In the genomic region with DNA sequence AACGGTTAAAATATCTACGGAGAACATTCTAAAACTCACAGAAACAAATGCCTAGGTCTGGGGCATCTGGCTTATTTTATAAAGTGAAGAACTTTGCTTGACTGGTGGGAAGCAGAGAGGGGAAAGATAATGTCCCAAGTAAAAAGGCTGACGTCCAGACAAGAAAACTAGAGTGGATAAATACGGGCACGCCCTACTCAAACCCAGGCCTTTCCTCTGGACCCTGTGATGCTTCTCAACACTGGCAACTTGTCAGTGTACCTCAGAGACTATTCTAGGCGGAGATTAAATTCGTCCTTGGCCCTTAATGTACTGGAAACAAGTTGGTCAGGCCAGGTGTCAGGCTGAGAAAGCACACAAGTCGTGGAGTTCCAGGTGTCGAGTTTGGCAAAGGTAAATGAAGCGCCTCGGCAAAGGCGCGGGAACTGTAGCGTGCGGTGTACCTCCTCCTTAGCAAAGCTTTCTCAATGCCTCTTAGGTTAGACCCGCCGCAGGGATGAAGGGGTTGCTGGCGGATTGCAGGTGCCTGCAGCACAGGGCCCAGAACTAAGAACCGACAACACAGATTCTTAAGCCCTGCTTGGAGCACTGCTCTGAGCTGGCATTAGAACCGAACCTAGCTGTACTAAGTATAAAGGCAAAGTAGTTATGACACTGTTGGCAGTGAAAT, we compare ENCODE assay signal across 8 cellular contexts. TPM values are rescaled to one million over a fixed set of nuclear protein-coding genes. Genes with fewer than 3 reads are reported as not detected.
DNase-seq lines count a peak whose midpoint lies in the region; ATAC-seq, FAIRE-seq and TF ChIP-seq lines count a peak whose summit lies in the region.

No MANE protein-coding gene starts in this region.

- TF ChIP-seq CTCF in Calu3 (IDR thresholded peaks at IDR 0.05; ENCODE audit: unreplicated experiment), result no peak
- TF ChIP-seq CTCF in HFFc6 (IDR thresholded peaks at IDR 0.05), result no peak
- TF ChIP-seq CTCF in cardiac muscle cell (IDR thresholded peaks at IDR 0.05; ENCODE audit: low read depth, low read length), result no peak
- no peak for TF ChIP-seq CTCF in retinal pigment epithelial cell (conservative IDR thresholded peaks at IDR 0.05; ENCODE audit: low read depth, low read length)

- peaks cover under 1% of the 10 kb centered on the region for H3K36me3 ChIP-seq in cardiac muscle cell

- DNase-seq in Calu3 (no peak), HFFc6 (no peak), cardiac muscle cell (ENCODE audit: low read depth in 1 of 2, low spot score in 1 of 2) (no peak), retinal pigment epithelial cell (ENCODE audit: low read depth) (no peak), H54 (ENCODE audit: insufficient read length, low spot score) (no peak), HPDE6-E6E7 (ENCODE audit: extremely low spot score) (no peak)
- DNase-seq in activated CD4-positive, alpha-beta memory T cell treated with anti-CD3 and anti-CD28 coated beads for 36 hours, result no peak

- H3K27ac ChIP-seq in cardiac muscle cell, result peak overlapping the region; percentile 98

- intact Hi-C loops in Calu3 (cut with micrococcal nuclease; ENCODE audit: unreplicated experiment), result loop anchor here (5.0 kb wide), 1 partner anchor 93 kb away; a partner anchor contains a TSS
- intact Hi-C loops in activated CD4-positive, alpha-beta memory T cell treated with anti-CD3 and anti-CD28 coated beads for 36 hours (cut with micrococcal nuclease), result loop anchor here (1.0 to 10.0 kb wide), 8 partner anchors 49 to 942 kb away; a partner anchor contains a TSS

- H3K36me3 Mint-ChIP-seq in Calu3 (ENCODE audit: insufficient read depth, unreplicated experiment) (peaks cover 49% of the 10 kb centered on the region), HFFc6 (ENCODE audit: low read depth) (peaks cover 21% of the 10 kb centered on the region)
- peaks cover 6% of the 10 kb centered on the region for H3K36me3 Mint-ChIP-seq in activated CD4-positive, alpha-beta memory T cell treated with anti-CD3 and anti-CD28 coated beads for 36 hours

- CTCF ChIA-PET in Calu3 (lab: Charles Lee), result interaction anchor here (0.6 to 1.5 kb wide), 13 partner anchors 12 to 1504 kb away, joined by 3 to 8 read pairs (median 4); a partner anchor contains a TSS
- CTCF ChIA-PET in activated CD4-positive, alpha-beta memory T cell treated with anti-CD3 and anti-CD28 coated beads for 36 hours (lab: Charles Lee), result interaction anchor here (0.6 to 2.7 kb wide), 21 partner anchors 7 to 328 kb away, joined by 3 to 15 read pairs (median 5); a partner anchor contains a TSS

- peaks cover 28% of the 10 kb centered on the region for H3K4me1 ChIP-seq in cardiac muscle cell (ENCODE audit: low read depth)

- H3K4me3 Mint-ChIP-seq in Calu3 (ENCODE audit: low read depth, unreplicated experiment) (peak overlapping the region; percentile 84), HFFc6 (peak overlapping the region; percentile 88)
- H3K4me3 Mint-ChIP-seq in activated CD4-positive, alpha-beta memory T cell treated with anti-CD3 and anti-CD28 coated beads for 36 hours, result peak overlapping the region; percentile 90

- H3K27ac Mint-ChIP-seq in Calu3 (ENCODE audit: unreplicated experiment) (peak overlapping the region; percentile 96), HFFc6 (peak overlapping the region; percentile 99)
- H3K27ac Mint-ChIP-seq in activated CD4-positive, alpha-beta memory T cell treated with anti-CD3 and anti-CD28 coated beads for 36 hours, result peak overlapping the region; percentile 98

- ATAC-seq in HG03196 (IDR thresholded peaks at IDR 0.05; ENCODE audit: unreplicated experiment), result no peak

- no peaks in the 10 kb centered on the region for H3K27me3 ChIP-seq in cardiac muscle cell

- no peaks in the 10 kb centered on the region for H3K9me3 ChIP-seq in cardiac muscle cell (ENCODE audit: low read depth)

- POLR2A ChIA-PET in activated CD4-positive, alpha-beta memory T cell treated with anti-CD3 and anti-CD28 coated beads for 36 hours (lab: Charles Lee), result interaction anchor here (0.7 to 4.7 kb wide), 10 partner anchors 8 to 288 kb away, joined by 3 to 57 read pairs (median 4); a partner anchor contains a TSS

- H3K9me3 Mint-ChIP-seq in Calu3 (ENCODE audit: low read depth, unreplicated experiment) (no peaks in the 10 kb centered on the region), HFFc6 (peaks cover 9% of the 10 kb centered on the region)
- no peaks in the 10 kb centered on the region for H3K9me3 Mint-ChIP-seq in activated CD4-positive, alpha-beta memory T cell treated with anti-CD3 and anti-CD28 coated beads for 36 hours

- TF ChIP-seq POLR2A in H54 (IDR thresholded peaks at IDR 0.05; ENCODE audit: low read depth, low read length), result no peak

- BruUV-seq in Calu3 (replicated peaks; lab: Mats Ljungman, UMichigan), result no TSS peak

- H3K27me3 Mint-ChIP-seq in Calu3 (ENCODE audit: unreplicated experiment) (peaks cover 12% of the 10 kb centered on the region), HFFc6 (ENCODE audit: insufficient read depth) (peaks cover 3% of the 10 kb centered on the region)
- H3K27me3 Mint-ChIP-seq in activated CD4-positive, alpha-beta memory T cell treated with anti-CD3 and anti-CD28 coated beads for 36 hours, result peaks cover 2% of the 10 kb centered on the region

- FAIRE-seq in H54 (lab: Jason Lieb, UNC), result no peak

- H3K4me1 Mint-ChIP-seq in Calu3 (ENCODE audit: low read depth, unreplicated experiment) (peaks cover 28% of the 10 kb centered on the region), HFFc6 (ENCODE audit: low read depth) (peaks cover 44% of the 10 kb centered on the region)
- H3K4me1 Mint-ChIP-seq in activated CD4-positive, alpha-beta memory T cell treated with anti-CD3 and anti-CD28 coated beads for 36 hours (ENCODE audit: low read depth), result peaks cover 35% of the 10 kb centered on the region

- H3K4me3 ChIP-seq in cardiac muscle cell (peak overlapping the region; percentile 11), retinal pigment epithelial cell (ENCODE audit: low read length) (peak overlapping the region; percentile 27)

RNA-seq across cellular contexts. Expression of a gene that starts 0.7 kb away (rescaled TPM):
- total RNA-seq in Calu3 (2022) (26.0 and 29.7 TPM in 2 replicates), cardiac muscle cell (34.2 and 37.8 TPM in 2 replicates)
- 10 to 100 TPM; 12.7 to 18.6 (median 16.2) TPM for total RNA-seq in HFFc6 (2021; fragmentation: NEBNext Ultra II Directional; extraction: Animal tissue kit (Norgen Biotek cat#: 25700))
- 10 to 100 TPM; 21.8 to 24.7 TPM for total RNA-seq in activated CD4-positive, alpha-beta memory T cell treated with anti-CD3 and anti-CD28 coated beads for 36 hours
- polyA plus RNA-seq in cardiac muscle cell, result 20.5 and 35.9 TPM in 2 replicates

RNA-seq across cellular contexts. Expression of a gene that starts 18.9 kb away (rescaled TPM):
- total RNA-seq in Calu3 (2022) (20.4 and 20.5 TPM in 2 replicates), cardiac muscle cell (35.1 and 54.0 TPM in 2 replicates)
- total RNA-seq in HFFc6 (2021; fragmentation: NEBNext Ultra II Directional; extraction: Animal tissue kit (Norgen Biotek cat#: 25700)), result 10 to 100 TPM; 33.8 to 43.2 (median 37.7) TPM
- 10 to 100 TPM; 69.3 to 69.7 TPM for total RNA-seq in activated CD4-positive, alpha-beta memory T cell treated with anti-CD3 and anti-CD28 coated beads for 36 hours
- 42.4 and 74.4 TPM in 2 replicates for polyA plus RNA-seq in cardiac muscle cell
